ENCODE assay signal across 8 cellular contexts in the genomic region with DNA sequence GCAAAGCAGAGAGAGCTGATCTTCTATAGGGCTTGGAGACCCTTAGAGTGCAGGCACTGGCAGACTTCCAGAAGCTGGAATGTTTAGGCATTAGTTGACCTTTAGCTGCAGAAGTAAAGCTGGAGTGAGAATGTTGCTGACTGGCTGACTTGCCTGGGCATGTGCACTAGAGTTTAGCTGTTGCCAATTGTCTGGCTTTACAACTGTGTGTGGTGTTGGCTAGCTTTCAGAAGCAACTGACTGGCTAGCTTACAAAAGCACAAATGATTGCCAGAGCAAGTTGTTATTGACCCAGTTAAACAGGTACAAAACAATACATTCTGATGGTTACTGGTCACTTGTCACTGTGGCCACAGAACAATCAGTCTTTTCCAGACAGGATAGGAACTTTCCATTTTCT. TPM values are rescaled to one million over a fixed set of nuclear protein-coding genes. Genes with fewer than 3 reads are reported as not detected.
DNase-seq lines count a peak whose midpoint lies in the region; ATAC-seq lines count a peak whose summit lies in the region.

No MANE protein-coding gene starts in this region.

- peak; percentile 95 for ATAC-seq in left lobe of liver
- ATAC-seq in GM21619 (IDR thresholded peaks at IDR 0.05; ENCODE audit: unreplicated experiment) = no peak

- DNase-seq in NCI-H1105 treated with DMSO at 0.1 percent for 48 hours (lab: John Stamatoyannopoulos, UW) = peak; percentile 94
- DNase-seq in cerebellar nuclear complex (lab: John Stamatoyannopoulos, UW) = peak; percentile 2 to 43
- peak; percentile 72 for DNase-seq in left lobe of liver (ENCODE audit: low spot score)
- DNase-seq in effector CD4-positive, alpha-beta T cell = no peak
- no peak for DNase-seq in T-helper 2 cell
- DNase-seq in GOT3 (lab: John Stamatoyannopoulos, UW) = no peak

- peak overlapping the region; percentile 91 for H3K27ac ChIP-seq in temporal lobe (ENCODE audit: low read depth, low read length)

RNA-seq across cellular contexts. Expression of a gene that starts 25.1 kb away (rescaled TPM):
- total RNA-seq in left lobe of liver (1.3 TPM), temporal lobe (15.2 TPM)

Comparison
In these comparisons a context has a peak if more than half of its experiments do, and no peak if none do; other contexts are left out.
1. DNase-seq: peak in NCI-H1105 treated with DMSO at 0.1 percent for 48 hours (single experiment), cerebellar nuclear complex (2 of 2) and left lobe of liver (single experiment); none in effector CD4-positive, alpha-beta T cell (single experiment), T-helper 2 cell (0 of 5) and GOT3 (single experiment).